Comparison of ENCODE assay signal across 11 cellular contexts in the genomic region with DNA sequence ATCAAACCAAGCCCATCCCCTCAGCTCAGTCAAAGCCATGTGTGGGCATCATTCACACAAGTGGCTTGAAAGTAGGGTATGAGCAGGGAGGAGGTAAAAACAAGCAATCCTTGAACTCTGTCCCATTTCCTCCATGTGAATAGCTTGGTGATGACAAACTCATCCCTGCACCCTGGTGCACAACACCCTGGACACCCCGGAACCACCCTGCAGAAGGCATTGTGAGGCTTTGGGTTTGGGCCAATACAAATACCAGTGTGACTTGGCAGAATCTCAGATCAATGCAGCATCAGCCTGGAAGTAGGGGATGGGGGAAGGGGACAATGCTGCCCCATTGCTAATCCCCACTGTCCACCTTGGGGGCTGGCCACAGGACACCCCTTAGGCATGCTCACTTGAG. TPM values are rescaled to one million over a fixed set of nuclear protein-coding genes. Genes with fewer than 3 reads are reported as not detected.
DNase-seq lines count a peak whose midpoint lies in the region; ATAC-seq and TF ChIP-seq lines count a peak whose summit lies in the region.
"Had no signal": no experiment of that assay in that cellular context is flagged by ENCODE, and none has a peak within 500 bp of the region (broad histone marks: within the 10 kb centered on the region; RNA-seq: fewer than 3 reads in every experiment).

No MANE protein-coding gene starts in this region.

- peak in 1 of 2 donors; percentile 3 for ATAC-seq in lower lobe of right lung

- H3K27ac Mint-ChIP-seq in MCF 10A (ENCODE audit: low read depth, unreplicated experiment) (peak overlapping the region; percentile 84), osteocyte (ENCODE audit: unreplicated experiment) (no peak overlapping the region)

- no peak overlapping the region for H3K4me3 ChIP-seq in AG10803 (ENCODE audit: low read length)
- no peak overlapping the region for H3K4me3 ChIP-seq in lower lobe of right lung
- no peak overlapping the region for H3K4me3 ChIP-seq in tibial nerve

- no TSS peak for BruUV-seq in MCF 10A (replicated peaks; lab: Mats Ljungman, UMichigan)

- H3K27ac ChIP-seq in lower lobe of right lung (peak overlapping the region; percentile 53), tibial nerve (peak overlapping the region in 1 of 4 donors; percentile 8)

- H3K9me3 Mint-ChIP-seq in MCF 10A (ENCODE audit: unreplicated experiment) (no peaks in the 10 kb centered on the region), osteocyte (ENCODE audit: unreplicated experiment) (no peaks in the 10 kb centered on the region)

- H3K4me1 ChIP-seq in lower lobe of right lung = peaks cover 34% of the 10 kb centered on the region
- H3K4me1 ChIP-seq in tibial nerve = peaks cover 0 to 6% (median 0%) of the 10 kb centered on the region in 4 donors

- H3K36me3 ChIP-seq in lower lobe of right lung (no peaks in the 10 kb centered on the region), tibial nerve (no peaks in the 10 kb centered on the region)

- H3K9me3 ChIP-seq in lower lobe of right lung (no peaks in the 10 kb centered on the region), tibial nerve (no peaks in the 10 kb centered on the region)

- no peak for TF ChIP-seq POLR2A in tibial nerve (IDR thresholded peaks at IDR 0.05)

- no peaks in the 10 kb centered on the region for H3K36me3 Mint-ChIP-seq in MCF 10A (ENCODE audit: insufficient read depth, unreplicated experiment)
- no peaks in the 10 kb centered on the region for H3K36me3 Mint-ChIP-seq in osteocyte (ENCODE audit: unreplicated experiment)

- DNase-seq in AG10803 (ENCODE audit: low read depth) = peak; percentile 55
- DNase-seq in HT-29 (ENCODE audit: low spot score) = peak; percentile 89
- DNase-seq in MCF 10A (ENCODE audit: unreplicated experiment) = peak; percentile 90
- DNase-seq in lower lobe of right lung = no peak
- no peak for DNase-seq in osteocyte (ENCODE audit: extremely low spot score, unreplicated experiment)
- DNase-seq in tibial nerve (ENCODE audit: low spot score in 2 of 2) = no peak
- no peak for DNase-seq in activated effector memory CD4-positive, alpha-beta T cell treated with Interleukin-2 at 50 U/mL for 16 hours
- no peak for DNase-seq in stimulated activated CD4-positive, alpha-beta T cell treated with anti-CD3 and anti-CD28 coated beads, Interleukin-1b, Interleukin-23, amount 100 ng/mL, for 48 hours
- DNase-seq: activated gamma-delta T cell, head of caudate nucleus, NCI-H1436 treated with DMSO at 0.1 percent for 48 hours had no signal

- 33 to 57% methylated on average over 1 of the region's 1 CpG for WGBS in tibial nerve, 2 donors

- intact Hi-C loops in MCF 10A (cut with micrococcal nuclease) (loop anchor here (1.0 kb wide), 1 partner anchor 16 kb away; no protein-coding TSS in a partner anchor), lower lobe of right lung (cut with DNase I) (no loop called here)

- H3K27me3 ChIP-seq in lower lobe of right lung (ENCODE audit: low read depth) (no peaks in the 10 kb centered on the region), tibial nerve (no peaks in the 10 kb centered on the region)

- peaks cover 43% of the 10 kb centered on the region for H3K4me1 Mint-ChIP-seq in MCF 10A (ENCODE audit: insufficient read depth, unreplicated experiment)
- H3K4me1 Mint-ChIP-seq in osteocyte (ENCODE audit: unreplicated experiment) = no peaks in the 10 kb centered on the region

- CTCF ChIA-PET in MCF 10A (lab: Yijun Ruan, JAX) = interaction anchor here (0.6 to 1.5 kb wide), 9 partner anchors 11 to 195 kb away, joined by 3 to 6 read pairs (median 4); a partner anchor contains a TSS

- TF ChIP-seq CTCF in AG10803 (conservative IDR thresholded peaks at IDR 0.05; ENCODE audit: low read length) = no peak
- TF ChIP-seq CTCF in MCF 10A (IDR thresholded peaks at IDR 0.05; ENCODE audit: unreplicated experiment) = no peak
- no peak for TF ChIP-seq CTCF in lower lobe of right lung (IDR thresholded peaks at IDR 0.05)
- no peak for TF ChIP-seq CTCF in osteocyte (IDR thresholded peaks at IDR 0.05)
- no peak for TF ChIP-seq CTCF in tibial nerve (IDR thresholded peaks at IDR 0.05)

- H3K27me3 Mint-ChIP-seq in MCF 10A (ENCODE audit: insufficient read depth, unreplicated experiment) = no peaks in the 10 kb centered on the region
- peaks cover 13% of the 10 kb centered on the region for H3K27me3 Mint-ChIP-seq in osteocyte (ENCODE audit: unreplicated experiment)

- peak overlapping the region; percentile 43 for H3K4me3 Mint-ChIP-seq in MCF 10A (ENCODE audit: unreplicated experiment)
- no peak overlapping the region for H3K4me3 Mint-ChIP-seq in osteocyte (ENCODE audit: unreplicated experiment)

- TF ChIP-seq EP300 in tibial nerve (IDR thresholded peaks at IDR 0.05) = no peak

- POLR2A ChIA-PET in MCF 10A (lab: Yijun Ruan, JAX) = interaction anchor here (0.5 to 6.1 kb wide), 19 partner anchors 9 to 1720 kb away, joined by 3 to 62 read pairs (median 6); a partner anchor contains a TSS

RNA-seq across cellular contexts. Expression of a gene that starts 28.6 kb away (rescaled TPM):
- total RNA-seq in HT-29 (2014; rRNA removed; shearing (Covaris generic)) = 37.5 and 43.3 TPM in 2 replicates
- 17.9 and 22.5 TPM in 2 replicates for total RNA-seq in MCF 10A (2022)
- total RNA-seq in lower lobe of right lung = 8.2 TPM
- total RNA-seq in osteocyte = 0.08 TPM in 1 of 2 replicates, not detected in the other
- 10 to 100 TPM in 2 of 4 donors, 1 to 10 TPM in 2; 3.0 to 12.6 (median 9.6) TPM for total RNA-seq in tibial nerve

Comparison
In these comparisons a context has a peak if more than half of its experiments do, and no peak if none do; other contexts are left out.
1. DNase-seq: peak in AG10803 (single experiment), HT-29 (single experiment) and MCF 10A (single experiment); none in lower lobe of right lung (single experiment), osteocyte (single experiment), tibial nerve (0 of 2), activated effector memory CD4-positive, alpha-beta T cell treated with Interleukin-2 at 50 U/mL for 16 hours (single experiment) and stimulated activated CD4-positive, alpha-beta T cell treated with anti-CD3 and anti-CD28 coated beads, Interleukin-1b, Interleukin-23, amount 100 ng/mL, for 48 hours (single experiment).